In genomic region chr2:106094101-106094860, GRCh38 we compare ENCODE assay signal across 15 cellular contexts.
DNase-seq lines count a peak whose midpoint lies in the region; ATAC-seq, FAIRE-seq and TF ChIP-seq lines count a peak whose summit lies in the region.
"Had no signal": no experiment of that assay in that cellular context is flagged by ENCODE, and none has a peak within 500 bp of the region (broad histone marks: within the 10 kb centered on the region; RNA-seq: fewer than 3 reads in every experiment).

No MANE protein-coding gene starts in this region.

- peak; percentile 91 for DNase-seq in Jurkat, Clone E6-1 (ENCODE audit: low read depth, low spot score)
- peak; percentile 41 to 46 for DNase-seq in activated CD4-positive, alpha-beta T cell treated with anti-CD3 and anti-CD28 coated beads, Interleukin-2, amount 50 U/mL, for 4 hours
- no peak for DNase-seq in activated naive CD4-positive, alpha-beta T cell treated with anti-CD3 and anti-CD28 coated beads, Interleukin-2, amount 50 U/mL, for 72 hours (ENCODE audit: low spot score in 2 of 2)
- peak; percentile 30 for DNase-seq in small intestine
- DNase-seq in NCI-H187 (lab: John Stamatoyannopoulos, UW), result no peak
- no peak for DNase-seq in middle frontal gyrus (ENCODE audit: extremely low spot score, low spot score)
- no peak for DNase-seq in testis
- DNase-seq in SJCRH30, result no peak
- DNase-seq: EL, hypothalamus, midbrain, NCI-H226 had no signal

- TF ChIP-seq POLR2A in testis (IDR thresholded peaks at IDR 0.05), result no peak

- H3K9me3 Mint-ChIP-seq in activated naive CD4-positive, alpha-beta T cell treated with anti-CD3 and anti-CD28 coated beads, Interleukin-2, amount 50 U/mL, for 72 hours, result peaks cover 0 to 11% of the 10 kb centered on the region in 2 donors

- intact Hi-C loops in testis (cut with DNase I; ENCODE audit: low total_unique reads), result no loop called here

- peaks cover 0 to 2% of the 10 kb centered on the region in 2 donors for H3K36me3 ChIP-seq in small intestine (ENCODE audit: control insufficient read depth in 2 of 2, insufficient read depth in 2 of 2, low read length in 2 of 2)
- no peaks in the 10 kb centered on the region for H3K36me3 ChIP-seq in testis (ENCODE audit: low read depth, missing control alignments)
- peaks cover 26% of the 10 kb centered on the region for H3K36me3 ChIP-seq in SJCRH30

- WGBS in small intestine, 3 donors, result 73 to 83% (median 75%) methylated on average over 15 of the region's 15 CpGs
- 89 to 92% methylated on average over 15 of the region's 15 CpGs for WGBS in testis, 2 donors

- FAIRE-seq in small intestine (lab: Jason Lieb, UNC), result no peak
- FAIRE-seq: astrocyte, endothelial cell of umbilical vein had no signal

- ATAC-seq in activated naive CD4-positive, alpha-beta T cell treated with anti-CD3 and anti-CD28 coated beads, Interleukin-2, amount 50 U/mL, for 72 hours, result peak in 1 of 2 donors; percentile 33
- ATAC-seq: Panc1 had no signal

- H3K4me1 ChIP-seq in small intestine (ENCODE audit: control insufficient read depth in 2 of 2, insufficient read depth in 1 of 2, low read depth in 1 of 2, low read length in 1 of 2) (no peaks in the 10 kb centered on the region), testis (no peaks in the 10 kb centered on the region), SJCRH30 (no peaks in the 10 kb centered on the region)

- H3K36me3 Mint-ChIP-seq in activated naive CD4-positive, alpha-beta T cell treated with anti-CD3 and anti-CD28 coated beads, Interleukin-2, amount 50 U/mL, for 72 hours, result peaks cover 23 to 38% of the 10 kb centered on the region in 2 donors

- H3K27me3 ChIP-seq in small intestine (ENCODE audit: control insufficient read depth in 2 of 2, insufficient read depth in 2 of 2, low read length in 2 of 2) (no peaks in the 10 kb centered on the region), testis (no peaks in the 10 kb centered on the region), SJCRH30 (no peaks in the 10 kb centered on the region)

- H3K4me3 ChIP-seq in Jurkat, Clone E6-1 (ENCODE audit: low read length), result peak overlapping the region; percentile 44
- H3K4me3 ChIP-seq in small intestine (ENCODE audit: low read depth in 1 of 2, low read length in 2 of 2), result no peak overlapping the region
- no peak overlapping the region for H3K4me3 ChIP-seq in testis
- no peak overlapping the region for H3K4me3 ChIP-seq in SJCRH30

- H3K27ac ChIP-seq in small intestine (ENCODE audit: low read depth in 1 of 2, low read length in 1 of 2) (peak overlapping the region in 1 of 2 donors; percentile 57), testis (no peak overlapping the region), SJCRH30 (no peak overlapping the region)

- no peak for TF ChIP-seq CTCF in testis (IDR thresholded peaks at IDR 0.05)

- no peaks in the 10 kb centered on the region for H3K9me3 ChIP-seq in small intestine (ENCODE audit: control insufficient read depth, low read depth)
- H3K9me3 ChIP-seq in testis, result no peaks in the 10 kb centered on the region
- H3K9me3 ChIP-seq in SJCRH30 (replicated peaks), result no peaks in the 10 kb centered on the region

- H3K27ac Mint-ChIP-seq in activated naive CD4-positive, alpha-beta T cell treated with anti-CD3 and anti-CD28 coated beads, Interleukin-2, amount 50 U/mL, for 72 hours, result peak overlapping the region; percentile 19 to 89

Comparison
In these comparisons a context has a peak if more than half of its experiments do, and no peak if none do; other contexts are left out.
1. DNase-seq: peak in Jurkat, Clone E6-1 (single experiment), activated CD4-positive, alpha-beta T cell treated with anti-CD3 and anti-CD28 coated beads, Interleukin-2, amount 50 U/mL, for 4 hours (2 of 2) and small intestine (single experiment); none in activated naive CD4-positive, alpha-beta T cell treated with anti-CD3 and anti-CD28 coated beads, Interleukin-2, amount 50 U/mL, for 72 hours (0 of 2), NCI-H187 (0 of 2), middle frontal gyrus (single experiment), testis (single experiment) and SJCRH30 (0 of 2).